ENCODE assay signal across 24 cellular contexts in genomic region chr20:11130554-11131166, GRCh38.
DNase-seq lines count a peak whose midpoint lies in the region; ATAC-seq and TF ChIP-seq lines count a peak whose summit lies in the region.
"Had no signal": no experiment of that assay in that cellular context is flagged by ENCODE, and none has a peak within 500 bp of the region (broad histone marks: within the 10 kb centered on the region; RNA-seq: fewer than 3 reads in every experiment).

No MANE protein-coding gene starts in this region.

- CTCF ChIA-PET in activated CD8-positive, alpha-beta T cell treated with anti-CD3 and anti-CD28 coated beads for 36 hours (lab: Charles Lee): no interaction called here

- no peaks in the 10 kb centered on the region for H3K27me3 ChIP-seq in hepatocyte
- H3K27me3 ChIP-seq: left lung, neural progenitor cell had no signal

- intact Hi-C loops in activated CD8-positive, alpha-beta T cell treated with anti-CD3 and anti-CD28 coated beads for 36 hours (cut with micrococcal nuclease): no loop called here

- H4K20me1 ChIP-seq in hepatocyte (ENCODE audit: insufficient read depth, poor library complexity, severe bottlenecking): no peaks in the 10 kb centered on the region

- no peaks in the 10 kb centered on the region for H3K79me2 ChIP-seq in hepatocyte

- H3K9me2 ChIP-seq in hepatocyte (replicated peaks; ENCODE audit: insufficient read depth): no peaks in the 10 kb centered on the region
- H3K9me2 ChIP-seq: SK-N-SH had no signal

- no peak overlapping the region for H2AFZ ChIP-seq in hepatocyte

- H3K4me1 ChIP-seq in hepatocyte (ENCODE audit: insufficient read depth): peaks cover 7% of the 10 kb centered on the region
- H3K4me1 ChIP-seq: left lung, neural progenitor cell had no signal

- H3K36me3 Mint-ChIP-seq in activated CD8-positive, alpha-beta T cell treated with anti-CD3 and anti-CD28 coated beads for 36 hours (ENCODE audit: low read depth): no peaks in the 10 kb centered on the region
- H3K36me3 Mint-ChIP-seq: activated CD4-positive, alpha-beta memory T cell treated with anti-CD3 and anti-CD28 coated beads for 36 hours; CD14-positive monocyte; neural progenitor cell; stimulated activated effector memory CD8-positive, alpha-beta T cell treated with anti-CD3 and anti-CD28 coated beads, Interleukin-12 subunit alpha, Interleukin-12 subunit beta, amount 100 ng/mL, for 72 hours; WTC11 had no signal

- H3K27ac Mint-ChIP-seq in activated CD8-positive, alpha-beta T cell treated with anti-CD3 and anti-CD28 coated beads for 36 hours: no peak overlapping the region
- H3K27ac Mint-ChIP-seq: activated CD4-positive, alpha-beta memory T cell treated with anti-CD3 and anti-CD28 coated beads for 36 hours; activated naive CD4-positive, alpha-beta T cell treated with anti-CD3 and anti-CD28 coated beads for 36 hours; CD14-positive monocyte; HFFc6; neural progenitor cell; stimulated activated effector memory CD8-positive, alpha-beta T cell treated with anti-CD3 and anti-CD28 coated beads, Interleukin-12 subunit alpha, Interleukin-12 subunit beta, amount 100 ng/mL, for 72 hours; WTC11 had no signal

- ATAC-seq in GM21619 (IDR thresholded peaks at IDR 0.05; ENCODE audit: unreplicated experiment) (peak; percentile 62), HG03457 (IDR thresholded peaks at IDR 0.05; ENCODE audit: unreplicated experiment) (no peak), GM21367 (IDR thresholded peaks at IDR 0.05; ENCODE audit: unreplicated experiment) (no peak)
- no peak for ATAC-seq in activated CD8-positive, alpha-beta T cell treated with anti-CD3 and anti-CD28 coated beads for 36 hours
- ATAC-seq: HepG2; left lung; mucosa of descending colon; stimulated activated effector memory CD8-positive, alpha-beta T cell treated with anti-CD3 and anti-CD28 coated beads, Interleukin-12 subunit alpha, Interleukin-12 subunit beta, amount 100 ng/mL, for 72 hours; WTC11 had no signal

- 92% methylated on average over 1 of the region's 1 CpG for WGBS in hepatocyte (ENCODE audit: low lambda C conversion rate, missing lambda C conversion rate)

- H3K4me3 Mint-ChIP-seq in activated CD8-positive, alpha-beta T cell treated with anti-CD3 and anti-CD28 coated beads for 36 hours: no peak overlapping the region
- H3K4me3 Mint-ChIP-seq: activated CD4-positive, alpha-beta memory T cell treated with anti-CD3 and anti-CD28 coated beads for 36 hours; activated naive CD4-positive, alpha-beta T cell treated with anti-CD3 and anti-CD28 coated beads for 36 hours; CD14-positive monocyte; HFFc6; neural progenitor cell; stimulated activated effector memory CD8-positive, alpha-beta T cell treated with anti-CD3 and anti-CD28 coated beads, Interleukin-12 subunit alpha, Interleukin-12 subunit beta, amount 100 ng/mL, for 72 hours; WTC11 had no signal

- H3K4me3 ChIP-seq in hepatocyte: no peak overlapping the region
- H3K4me3 ChIP-seq: left lung, mucosa of descending colon, neural progenitor cell had no signal

- no peaks in the 10 kb centered on the region for H3K36me3 ChIP-seq in hepatocyte (replicated peaks; ENCODE audit: insufficient read depth, low read depth)
- H3K36me3 ChIP-seq: left lung, neural progenitor cell had no signal

- no peaks in the 10 kb centered on the region for H3K9me3 Mint-ChIP-seq in activated CD8-positive, alpha-beta T cell treated with anti-CD3 and anti-CD28 coated beads for 36 hours
- H3K9me3 Mint-ChIP-seq: HFFc6, neural progenitor cell had no signal

- peak overlapping the region; percentile 56 for H3K27ac ChIP-seq in hepatocyte
- H3K27ac ChIP-seq: left lung, neural progenitor cell had no signal

- POLR2A ChIA-PET in activated CD8-positive, alpha-beta T cell treated with anti-CD3 and anti-CD28 coated beads for 36 hours (lab: Charles Lee): no interaction called here

- H3K9me3 ChIP-seq in hepatocyte (ENCODE audit: low read depth): no peaks in the 10 kb centered on the region
- H3K9me3 ChIP-seq: left lung, mucosa of descending colon, SK-N-SH had no signal

- H3K27me3 Mint-ChIP-seq in activated CD8-positive, alpha-beta T cell treated with anti-CD3 and anti-CD28 coated beads for 36 hours: no peaks in the 10 kb centered on the region
- H3K27me3 Mint-ChIP-seq: activated CD4-positive, alpha-beta memory T cell treated with anti-CD3 and anti-CD28 coated beads for 36 hours had no signal

- TF ChIP-seq CTCF in GM10266 (IDR thresholded peaks at IDR 0.05; ENCODE audit: control insufficient read depth, insufficient read depth, low read depth, missing control alignments) (no peak), hepatocyte (IDR thresholded peaks at IDR 0.05; ENCODE audit: poor library complexity) (no peak)
- TF ChIP-seq CTCF in activated CD8-positive, alpha-beta T cell treated with anti-CD3 and anti-CD28 coated beads for 36 hours (IDR thresholded peaks at IDR 0.05): no peak

- DNase-seq in GM10266 (ENCODE audit: extremely low spot score) (peak; percentile 11), HPDE6-E6E7 (ENCODE audit: extremely low spot score) (peak; percentile 20), hepatocyte (ENCODE audit: low spot score) (peak; percentile 11)
- no peak for DNase-seq in activated CD8-positive, alpha-beta T cell treated with anti-CD3 and anti-CD28 coated beads for 36 hours
- no peak for DNase-seq in activated T-cell treated with anti-CD3 and anti-CD28 coated beads, Interleukin-2, amount 50 U/mL, for 1 hour
- DNase-seq: activated CD4-positive, alpha-beta memory T cell treated with anti-CD3 and anti-CD28 coated beads for 36 hours; activated naive CD4-positive, alpha-beta T cell treated with anti-CD3 and anti-CD28 coated beads for 36 hours; central memory CD4-positive, alpha-beta T cell; GDM1; HFFc6; left lung; mucosa of descending colon; NCI-H1417; NCI-H524; SK-N-SH; T-helper 9 cell had no signal

- H3K4me2 ChIP-seq in hepatocyte: no peak overlapping the region
- H3K4me2 ChIP-seq: neural progenitor cell, SK-N-SH had no signal

- no peaks in the 10 kb centered on the region for H3K4me1 Mint-ChIP-seq in activated CD8-positive, alpha-beta T cell treated with anti-CD3 and anti-CD28 coated beads for 36 hours (ENCODE audit: low read depth)
- H3K4me1 Mint-ChIP-seq: CD14-positive monocyte; neural progenitor cell; stimulated activated effector memory CD8-positive, alpha-beta T cell treated with anti-CD3 and anti-CD28 coated beads, Interleukin-12 subunit alpha, Interleukin-12 subunit beta, amount 100 ng/mL, for 72 hours; WTC11 had no signal

Comparison
In these comparisons a context has a peak if more than half of its experiments do, and no peak if none do; other contexts are left out.
1. DNase-seq: peak in GM10266 (single experiment), HPDE6-E6E7 (single experiment) and hepatocyte (single experiment); none in activated CD8-positive, alpha-beta T cell treated with anti-CD3 and anti-CD28 coated beads for 36 hours (single experiment) and activated T-cell treated with anti-CD3 and anti-CD28 coated beads, Interleukin-2, amount 50 U/mL, for 1 hour (single experiment).